1 cellular context compared by ENCODE assay signal in the genomic region with DNA sequence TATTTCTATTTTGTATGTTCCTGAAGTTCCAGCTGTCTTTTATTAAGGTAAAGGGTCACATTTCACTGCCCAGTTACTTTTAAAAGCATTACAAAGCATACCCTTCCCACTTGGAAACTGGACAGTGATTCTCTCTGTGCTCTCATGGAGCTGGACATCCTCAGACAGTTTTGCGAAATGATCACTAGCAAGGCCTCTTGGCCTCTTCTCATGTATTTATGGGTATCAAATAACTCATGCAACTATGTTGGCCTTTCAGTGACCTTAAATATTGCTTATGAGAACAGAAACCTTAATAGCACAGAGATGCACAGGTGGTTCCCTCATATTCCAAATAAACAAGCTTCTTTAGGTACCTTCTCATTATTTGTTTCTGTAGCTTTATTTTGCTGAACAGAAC.
TF ChIP-seq lines count a peak whose summit lies in the region.

No MANE protein-coding gene starts in this region.

TF ChIP-seq in K562, 482 proteins besides CTCF, POLR2A, EP300 and RAD21:
- TF ChIP-seq, protein P1, sequence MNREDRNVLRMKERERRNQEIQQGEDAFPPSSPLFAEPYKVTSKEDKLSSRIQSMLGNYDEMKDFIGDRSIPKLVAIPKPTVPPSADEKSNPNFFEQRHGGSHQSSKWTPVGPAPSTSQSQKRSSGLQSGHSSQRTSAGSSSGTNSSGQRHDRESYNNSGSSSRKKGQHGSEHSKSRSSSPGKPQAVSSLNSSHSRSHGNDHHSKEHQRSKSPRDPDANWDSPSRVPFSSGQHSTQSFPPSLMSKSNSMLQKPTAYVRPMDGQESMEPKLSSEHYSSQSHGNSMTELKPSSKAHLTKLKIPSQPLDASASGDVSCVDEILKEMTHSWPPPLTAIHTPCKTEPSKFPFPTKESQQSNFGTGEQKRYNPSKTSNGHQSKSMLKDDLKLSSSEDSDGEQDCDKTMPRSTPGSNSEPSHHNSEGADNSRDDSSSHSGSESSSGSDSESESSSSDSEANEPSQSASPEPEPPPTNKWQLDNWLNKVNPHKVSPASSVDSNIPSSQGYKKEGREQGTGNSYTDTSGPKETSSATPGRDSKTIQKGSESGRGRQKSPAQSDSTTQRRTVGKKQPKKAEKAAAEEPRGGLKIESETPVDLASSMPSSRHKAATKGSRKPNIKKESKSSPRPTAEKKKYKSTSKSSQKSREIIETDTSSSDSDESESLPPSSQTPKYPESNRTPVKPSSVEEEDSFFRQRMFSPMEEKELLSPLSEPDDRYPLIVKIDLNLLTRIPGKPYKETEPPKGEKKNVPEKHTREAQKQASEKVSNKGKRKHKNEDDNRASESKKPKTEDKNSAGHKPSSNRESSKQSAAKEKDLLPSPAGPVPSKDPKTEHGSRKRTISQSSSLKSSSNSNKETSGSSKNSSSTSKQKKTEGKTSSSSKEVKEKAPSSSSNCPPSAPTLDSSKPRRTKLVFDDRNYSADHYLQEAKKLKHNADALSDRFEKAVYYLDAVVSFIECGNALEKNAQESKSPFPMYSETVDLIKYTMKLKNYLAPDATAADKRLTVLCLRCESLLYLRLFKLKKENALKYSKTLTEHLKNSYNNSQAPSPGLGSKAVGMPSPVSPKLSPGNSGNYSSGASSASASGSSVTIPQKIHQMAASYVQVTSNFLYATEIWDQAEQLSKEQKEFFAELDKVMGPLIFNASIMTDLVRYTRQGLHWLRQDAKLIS (CRISPR knock-in tag; IDR thresholded peaks at IDR 0.05), result no peak
- no peak for TF ChIP-seq ZFP36 (IDR thresholded peaks at IDR 0.05; ENCODE audit: low read depth, low read length, partially characterized antibody)
- no peak for TF ChIP-seq JUNB (CRISPR knock-in tag; conservative IDR thresholded peaks at IDR 0.05)
- TF ChIP-seq, protein P2, sequence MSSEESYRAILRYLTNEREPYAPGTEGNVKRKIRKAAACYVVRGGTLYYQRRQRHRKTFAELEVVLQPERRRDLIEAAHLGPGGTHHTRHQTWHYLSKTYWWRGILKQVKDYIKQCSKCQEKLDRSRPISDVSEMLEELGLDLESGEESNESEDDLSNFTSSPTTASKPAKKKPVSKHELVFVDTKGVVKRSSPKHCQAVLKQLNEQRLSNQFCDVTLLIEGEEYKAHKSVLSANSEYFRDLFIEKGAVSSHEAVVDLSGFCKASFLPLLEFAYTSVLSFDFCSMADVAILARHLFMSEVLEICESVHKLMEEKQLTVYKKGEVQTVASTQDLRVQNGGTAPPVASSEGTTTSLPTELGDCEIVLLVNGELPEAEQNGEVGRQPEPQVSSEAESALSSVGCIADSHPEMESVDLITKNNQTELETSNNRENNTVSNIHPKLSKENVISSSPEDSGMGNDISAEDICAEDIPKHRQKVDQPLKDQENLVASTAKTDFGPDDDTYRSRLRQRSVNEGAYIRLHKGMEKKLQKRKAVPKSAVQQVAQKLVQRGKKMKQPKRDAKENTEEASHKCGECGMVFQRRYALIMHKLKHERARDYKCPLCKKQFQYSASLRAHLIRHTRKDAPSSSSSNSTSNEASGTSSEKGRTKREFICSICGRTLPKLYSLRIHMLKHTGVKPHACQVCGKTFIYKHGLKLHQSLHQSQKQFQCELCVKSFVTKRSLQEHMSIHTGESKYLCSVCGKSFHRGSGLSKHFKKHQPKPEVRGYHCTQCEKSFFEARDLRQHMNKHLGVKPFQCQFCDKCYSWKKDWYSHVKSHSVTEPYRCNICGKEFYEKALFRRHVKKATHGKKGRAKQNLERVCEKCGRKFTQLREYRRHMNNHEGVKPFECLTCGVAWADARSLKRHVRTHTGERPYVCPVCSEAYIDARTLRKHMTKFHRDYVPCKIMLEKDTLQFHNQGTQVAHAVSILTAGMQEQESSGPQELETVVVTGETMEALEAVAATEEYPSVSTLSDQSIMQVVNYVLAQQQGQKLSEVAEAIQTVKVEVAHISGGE (CRISPR knock-in tag; IDR thresholded peaks at IDR 0.05), result peak in 1 of 3 experiments; percentile 14; a peak in 1 of 6 replicates
TF ChIP-seq in K562: peak in this region for 1.
